10 cellular contexts compared by ENCODE assay signal in genomic region chr5:96067902-96068614, GRCh38.
DNase-seq lines count a peak whose midpoint lies in the region; ATAC-seq and TF ChIP-seq lines count a peak whose summit lies in the region.
"Had no signal": no experiment of that assay in that cellular context is flagged by ENCODE, and none has a peak within 500 bp of the region (broad histone marks: within the 10 kb centered on the region; RNA-seq: fewer than 3 reads in every experiment).

No MANE protein-coding gene starts in this region.

- H3K9me3 ChIP-seq in subcutaneous abdominal adipose tissue (ENCODE audit: control insufficient read depth in 5 of 5, low read length in 5 of 5), result no peaks in the 10 kb centered on the region
- H3K9me3 ChIP-seq in uterus, result no peaks in the 10 kb centered on the region

- TF ChIP-seq CTCF in fibroblast of pulmonary artery (IDR thresholded peaks at IDR 0.05; ENCODE audit: low read length, missing control alignments) (no peak), uterus (IDR thresholded peaks at IDR 0.05) (no peak)

- H3K4me3 ChIP-seq in fibroblast of pulmonary artery (replicated peaks; ENCODE audit: low read depth, low read length) (no peak overlapping the region), subcutaneous abdominal adipose tissue (ENCODE audit: low read depth in 1 of 5, low read length in 5 of 5) (no peak overlapping the region), uterus (no peak overlapping the region)

- peaks cover 23% of the 10 kb centered on the region for H3K4me1 Mint-ChIP-seq in activated naive CD8-positive, alpha-beta T cell (ENCODE audit: low read depth)
- peaks cover 42% of the 10 kb centered on the region for H3K4me1 Mint-ChIP-seq in activated naive CD8-positive, alpha-beta T cell treated with anti-CD3 and anti-CD28 coated beads for 36 hours

- no peak overlapping the region for H3K4me3 Mint-ChIP-seq in activated naive CD8-positive, alpha-beta T cell
- no peak overlapping the region for H3K4me3 Mint-ChIP-seq in activated naive CD8-positive, alpha-beta T cell treated with anti-CD3 and anti-CD28 coated beads for 36 hours

- no peaks in the 10 kb centered on the region for H3K36me3 ChIP-seq in subcutaneous abdominal adipose tissue (ENCODE audit: control insufficient read depth in 5 of 5, insufficient read depth in 5 of 5, low read length in 5 of 5)
- no peaks in the 10 kb centered on the region for H3K36me3 ChIP-seq in uterus

- H3K27ac Mint-ChIP-seq in activated naive CD8-positive, alpha-beta T cell, result peak overlapping the region; percentile 50
- H3K27ac Mint-ChIP-seq in activated naive CD8-positive, alpha-beta T cell treated with anti-CD3 and anti-CD28 coated beads for 36 hours, result no peak overlapping the region

- intact Hi-C loops in uterus (cut with DNase I; ENCODE audit: low total_unique reads), result no loop called here

- H3K4me1 ChIP-seq in subcutaneous abdominal adipose tissue (ENCODE audit: control insufficient read depth in 5 of 5, insufficient read depth in 5 of 5, low read length in 5 of 5) (peaks cover 0 to 10% (median 4%) of the 10 kb centered on the region in 5 donors), uterus (no peaks in the 10 kb centered on the region)

- H3K27me3 ChIP-seq in subcutaneous abdominal adipose tissue (ENCODE audit: control insufficient read depth in 5 of 5, insufficient read depth in 4 of 5, low read length in 5 of 5) (no peaks in the 10 kb centered on the region), uterus (no peaks in the 10 kb centered on the region)

- no peaks in the 10 kb centered on the region for H3K9me3 Mint-ChIP-seq in activated naive CD8-positive, alpha-beta T cell (ENCODE audit: low read depth)
- H3K9me3 Mint-ChIP-seq in activated naive CD8-positive, alpha-beta T cell treated with anti-CD3 and anti-CD28 coated beads for 36 hours, result no peaks in the 10 kb centered on the region

- TF ChIP-seq POLR2A in uterus (IDR thresholded peaks at IDR 0.05), result no peak

- H3K9ac ChIP-seq in subcutaneous abdominal adipose tissue (ENCODE audit: low read length in 5 of 5), result no peak overlapping the region

- ATAC-seq in SK-N-SH treated with all-trans-retinoic acid at 6 μM for 48 hours, result peak; percentile 91

- no peaks in the 10 kb centered on the region for H3K36me3 Mint-ChIP-seq in activated naive CD8-positive, alpha-beta T cell
- H3K36me3 Mint-ChIP-seq in activated naive CD8-positive, alpha-beta T cell treated with anti-CD3 and anti-CD28 coated beads for 36 hours, result no peaks in the 10 kb centered on the region

- H3K27ac ChIP-seq in subcutaneous abdominal adipose tissue (ENCODE audit: low read depth, low read length) (peak overlapping the region; percentile 48), uterus (no peak overlapping the region)

- no peak for DNase-seq in activated naive CD8-positive, alpha-beta T cell treated with anti-CD3 and anti-CD28 coated beads for 36 hours
- DNase-seq in fibroblast of pulmonary artery (ENCODE audit: low read depth), result peak; percentile 83
- no peak for DNase-seq in pons (ENCODE audit: low spot score)
- no peak for DNase-seq in NCI-H2171 (lab: John Stamatoyannopoulos, UW)
- DNase-seq in uterus, result no peak
- DNase-seq: DMS79 treated with DMSO at 0.1 percent for 48 hours, NCI-H446 treated with DMSO at 0.1 percent for 48 hours had no signal

- H3K27me3 Mint-ChIP-seq in activated naive CD8-positive, alpha-beta T cell, result no peaks in the 10 kb centered on the region
- H3K27me3 Mint-ChIP-seq in activated naive CD8-positive, alpha-beta T cell treated with anti-CD3 and anti-CD28 coated beads for 36 hours, result no peaks in the 10 kb centered on the region

TF ChIP-seq in SK-N-SH treated with all-trans-retinoic acid at 6 μM for 48 hours, 23 proteins besides CTCF, POLR2A, EP300 and RAD21:
- TF ChIP-seq OSR1 (CRISPR knock-in tag; IDR thresholded peaks at IDR 0.05) (no peak), CSDC2 (CRISPR knock-in tag; IDR thresholded peaks at IDR 0.05) (peak; percentile 69; the same call in 1 of the 2 replicates), TOX (CRISPR knock-in tag; IDR thresholded peaks at IDR 0.05; ENCODE audit: borderline replicate concordance) (peak; percentile 50; the same call in 1 of the 2 replicates), CREB5 (CRISPR knock-in tag; IDR thresholded peaks at IDR 0.05; ENCODE audit: low read depth) (peak; percentile 72), GLIS3 (CRISPR knock-in tag; IDR thresholded peaks at IDR 0.05) (peak; percentile 84; the same call in 1 of the 2 replicates), PATZ1 (CRISPR knock-in tag; IDR thresholded peaks at IDR 0.05; ENCODE audit: borderline replicate concordance) (no peak), ISL1 (CRISPR knock-in tag; IDR thresholded peaks at IDR 0.05) (peak; percentile 16; the same call in 1 of the 2 replicates)
